8 cellular contexts compared by ENCODE assay signal in the genomic region with DNA sequence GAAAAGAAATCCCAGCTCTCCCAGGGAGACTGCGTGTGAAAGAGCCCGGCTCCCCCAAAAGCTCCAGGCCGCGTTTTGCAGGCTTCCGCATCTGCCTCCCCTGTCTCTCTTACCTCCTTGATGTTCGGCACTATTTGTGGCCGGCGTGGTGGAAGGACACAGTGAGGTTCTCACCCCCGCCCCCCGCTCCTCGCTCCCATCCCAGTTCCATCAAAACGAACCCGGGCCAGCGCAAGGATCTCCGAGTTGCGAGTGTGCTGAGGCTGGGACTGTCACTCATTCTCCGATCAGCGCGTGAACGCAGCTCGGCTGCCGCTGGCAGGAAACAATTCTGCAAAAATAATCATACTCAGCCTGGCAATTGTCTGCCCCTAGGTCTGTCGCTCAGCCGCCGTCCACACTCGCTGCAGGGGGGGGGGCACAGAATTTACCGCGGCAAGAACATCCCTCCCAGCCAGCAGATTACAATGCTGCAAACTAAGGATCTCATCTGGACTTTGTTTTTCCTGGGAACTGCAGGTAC. TPM values are rescaled to one million over a fixed set of nuclear protein-coding genes. Genes with fewer than 3 reads are reported as not detected.
A peak's percentile ranks its signal among the peaks of the same experiment; 100 is the strongest.
DNase-seq lines count a peak whose midpoint lies in the region; ATAC-seq and TF ChIP-seq lines count a peak whose summit lies in the region.

A gene (plus strand): TSS at position 275 of the 523 bp plus-strand sequence.

- intact Hi-C loops in esophagus squamous epithelium (cut with DNase I) = no loop called here

- peaks cover 49% of the 10 kb centered on the region for H3K27me3 Mint-ChIP-seq in mesothelial cell of epicardium (ENCODE audit: low read depth)

- H3K9me3 Mint-ChIP-seq in mesothelial cell of epicardium = no peaks in the 10 kb centered on the region

- H3K36me3 Mint-ChIP-seq in mesothelial cell of epicardium = no peaks in the 10 kb centered on the region

- no peaks in the 10 kb centered on the region for H3K9me3 ChIP-seq in WERI-Rb-1 (ENCODE audit: severe bottlenecking)
- no peaks in the 10 kb centered on the region for H3K9me3 ChIP-seq in esophagus squamous epithelium

- H3K4me1 Mint-ChIP-seq in mesothelial cell of epicardium = peaks cover 30% of the 10 kb centered on the region

- TF ChIP-seq CTCF in WERI-Rb-1 (IDR thresholded peaks at IDR 0.05; ENCODE audit: low read depth, low read length) = no peak
- no peak for TF ChIP-seq CTCF in esophagus squamous epithelium (IDR thresholded peaks at IDR 0.05)
- no peak for TF ChIP-seq CTCF in mesothelial cell of epicardium (IDR thresholded peaks at IDR 0.05; ENCODE audit: unreplicated experiment)

- DNase-seq in SIG-M5 treated with dmso at 0.1 percent for 504 hours (lab: John Stamatoyannopoulos, UW; ENCODE audit: unreplicated experiment) (peak; percentile 33), SIG-M5 (lab: John Stamatoyannopoulos, UW) (no peak), NCI-H2029 treated with DMSO at 0.1 percent for 48 hours (lab: John Stamatoyannopoulos, UW) (peak; percentile 94), WERI-Rb-1 (peak; percentile 98), esophagus squamous epithelium (lab: John Stamatoyannopoulos, UW) (no peak), mesothelial cell of epicardium (ENCODE audit: low spot score in 2 of 2, unreplicated experiment in 2 of 2) (peak; percentile 82 to 90), substantia nigra (lab: John Stamatoyannopoulos, UW) (peak; percentile 38 to 94 (median 82))

- WGBS in esophagus squamous epithelium, 2 donors = 0 to 3% methylated on average over 12 to 14 of the region's 28 CpGs

- peak within 1 kb of the TSS; percentile 73 for H3K27ac Mint-ChIP-seq in mesothelial cell of epicardium

- H3K4me1 ChIP-seq in esophagus squamous epithelium = peaks cover 11 to 31% (median 22%) of the 10 kb centered on the region in 3 donors

- H3K27ac ChIP-seq in WERI-Rb-1 (peak within 1 kb of the TSS; percentile 87), esophagus squamous epithelium (peak within 1 kb of the TSS in 2 of 4 donors; percentile 51 to 61), substantia nigra (ENCODE audit: low read depth, low read length, poor library complexity, severe bottlenecking) (peak within 1 kb of the TSS; percentile 95)

- H3K27me3 ChIP-seq in WERI-Rb-1 (ENCODE audit: insufficient read depth, low read depth, severe bottlenecking) = no peaks in the 10 kb centered on the region
- peaks cover 4 to 87% (median 17%) of the 10 kb centered on the region in 4 donors for H3K27me3 ChIP-seq in esophagus squamous epithelium

- ATAC-seq in GM18517 (IDR thresholded peaks at IDR 0.05; ENCODE audit: unreplicated experiment) = no peak

- peak within 1 kb of the TSS; percentile 92 for H3K4me3 Mint-ChIP-seq in mesothelial cell of epicardium

- H3K4me3 ChIP-seq in WERI-Rb-1 (ENCODE audit: low read depth, low read length) = peak within 1 kb of the TSS; percentile 79
- peak within 1 kb of the TSS; percentile 24 to 67 (median 54) for H3K4me3 ChIP-seq in esophagus squamous epithelium

- no peak for TF ChIP-seq POLR2A in esophagus squamous epithelium (IDR thresholded peaks at IDR 0.05)

- H3K36me3 ChIP-seq in WERI-Rb-1 (no peaks in the 10 kb centered on the region), esophagus squamous epithelium (no peaks in the 10 kb centered on the region)

RNA-seq across cellular contexts. Expression of the gene that starts here (rescaled TPM):
- 10 to 100 TPM in 1 of 4 donors, 1 to 10 TPM in 3; 1.6 to 16.4 (median 2.6) TPM for total RNA-seq in esophagus squamous epithelium
- total RNA-seq in mesothelial cell of epicardium = 137 to 141 TPM (median 139 TPM) in 3 replicates

Comparison
In these comparisons a context has a peak if more than half of its experiments do, and no peak if none do; other contexts are left out.
1. DNase-seq: peak in SIG-M5 treated with dmso at 0.1 percent for 504 hours (single experiment), NCI-H2029 treated with DMSO at 0.1 percent for 48 hours (single experiment), WERI-Rb-1 (single experiment), mesothelial cell of epicardium (2 of 2) and substantia nigra (49 of 49); none in SIG-M5 (single experiment) and esophagus squamous epithelium (single experiment).